ENCODE assay signal across 25 cellular contexts in the genomic region with DNA sequence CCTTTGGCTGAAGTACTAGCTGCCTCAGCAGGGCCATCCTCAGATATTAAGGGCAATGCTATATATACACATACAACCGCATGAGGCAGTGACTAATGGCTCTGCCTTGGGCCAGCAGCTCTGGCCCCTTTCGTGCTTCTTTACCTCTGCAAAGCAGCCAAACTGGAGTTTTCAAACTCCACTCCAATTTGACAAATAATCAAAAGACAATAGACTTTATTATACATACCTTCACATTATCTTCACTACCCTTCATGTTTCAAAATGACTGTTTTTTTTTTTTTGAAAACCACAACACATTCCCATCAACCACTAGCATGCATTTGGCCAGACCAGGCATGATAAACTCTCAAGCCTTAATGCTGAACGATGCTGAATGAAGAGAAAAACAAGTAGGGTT.
DNase-seq lines count a peak whose midpoint lies in the region; ATAC-seq and TF ChIP-seq lines count a peak whose summit lies in the region.
"Had no signal": no experiment of that assay in that cellular context is flagged by ENCODE, and none has a peak within 500 bp of the region (broad histone marks: within the 10 kb centered on the region; RNA-seq: fewer than 3 reads in every experiment).

No MANE protein-coding gene starts in this region.

- H3K36me3 Mint-ChIP-seq in WTC11, result no peaks in the 10 kb centered on the region
- H3K36me3 Mint-ChIP-seq: immature natural killer cell had no signal

- TF ChIP-seq CTCF in AG09309 (IDR thresholded peaks at IDR 0.05; ENCODE audit: control insufficient read depth, insufficient read depth, low read depth, low read length, missing control alignments) (no peak), WTC11 (IDR thresholded peaks at IDR 0.05) (no peak)

- POLR2A ChIA-PET in WTC11 (lab: Charles Lee), result no interaction called here

- CTCF ChIA-PET in WTC11 (lab: Charles Lee), result no interaction called here

- H3K4me1 Mint-ChIP-seq in WTC11, result peaks cover 37% of the 10 kb centered on the region
- H3K4me1 Mint-ChIP-seq: CD14-positive monocyte, immature natural killer cell had no signal

- H3K9me3 Mint-ChIP-seq in WTC11, result no peaks in the 10 kb centered on the region
- H3K9me3 Mint-ChIP-seq: CD14-positive monocyte; dendritic cell treated with granulocyte-macrophage colony-stimulating factor and Interleukin-4, amounts not matched to agents 40 ng/mL and 50 ng/mL, for 4 days; immature natural killer cell; T-helper 1 cell treated with Interleukin-12 subunit alpha and Interleukin-12 subunit beta and Interleukin-4 antibody, amounts not matched to agents 30 μg/mL and 1 μg/mL, for 36 hours had no signal

- DNase-seq in AG09309 (ENCODE audit: low read depth) (peak; percentile 53), HCEC 1CT (peak; percentile 1), amniotic epithelial cell (ENCODE audit: low read depth) (peak; percentile 76), glomerular visceral epithelial cell (ENCODE audit: extremely low spot score) (peak; percentile 45), WTC11 (ENCODE audit: low spot score) (no peak), cerebellar cortex (ENCODE audit: low spot score) (no peak), NCI-H2227 treated with DMSO at 0.1 percent for 48 hours (lab: John Stamatoyannopoulos, UW) (no peak)
- DNase-seq in activated naive CD4-positive, alpha-beta T cell treated with Interleukin-2 at 50 U/mL for 16 hours, result no peak
- DNase-seq: activated CD4-positive, alpha-beta T cell treated with anti-CD3 and anti-CD28 coated beads for 48 hours; immature natural killer cell; Karpas-422; left ventricle myocardium inferior; midbrain; NCI-H1092; NCI-H2029 treated with DMSO at 0.1 percent for 48 hours; NCI-H446 treated with DMSO at 0.1 percent for 48 hours; PC-3; right lobe of liver; SJCRH30; stimulated activated CD4-positive, alpha-beta T cell treated with anti-CD3 and anti-CD28 coated beads, Interleukin-15, amount 100 ng/mL, for 24 hours; upper lobe of right lung had no signal

- H3K4me3 ChIP-seq in AG09309 (ENCODE audit: control insufficient read depth, low read depth, low read length), result no peak overlapping the region
- H3K4me3 ChIP-seq: cardiac muscle cell, left ventricle myocardium inferior, right lobe of liver, SJCRH30, upper lobe of right lung had no signal

- no peak overlapping the region for H3K27ac Mint-ChIP-seq in WTC11
- H3K27ac Mint-ChIP-seq: CD14-positive monocyte; dendritic cell treated with granulocyte-macrophage colony-stimulating factor and Interleukin-4, amounts not matched to agents 40 ng/mL and 50 ng/mL, for 4 days; T-helper 1 cell treated with Interleukin-12 subunit alpha and Interleukin-12 subunit beta and Interleukin-4 antibody, amounts not matched to agents 30 μg/mL and 1 μg/mL, for 36 hours had no signal

- peaks cover 9% of the 10 kb centered on the region; the same call in 1 of the 2 replicates for H3K27me3 Mint-ChIP-seq in WTC11 (ENCODE audit: low read depth)
- H3K27me3 Mint-ChIP-seq: dendritic cell treated with granulocyte-macrophage colony-stimulating factor and Interleukin-4, amounts not matched to agents 40 ng/mL and 50 ng/mL, for 4 days had no signal

- ATAC-seq in WTC11, result no peak
- ATAC-seq: PC-3, right lobe of liver, upper lobe of right lung had no signal

- H3K4me3 Mint-ChIP-seq in WTC11, result no peak overlapping the region
- H3K4me3 Mint-ChIP-seq: CD14-positive monocyte; dendritic cell treated with granulocyte-macrophage colony-stimulating factor and Interleukin-4, amounts not matched to agents 40 ng/mL and 50 ng/mL, for 4 days; immature natural killer cell; T-helper 1 cell treated with Interleukin-12 subunit alpha and Interleukin-12 subunit beta and Interleukin-4 antibody, amounts not matched to agents 30 μg/mL and 1 μg/mL, for 36 hours had no signal

TF ChIP-seq in WTC11, 78 proteins besides CTCF, POLR2A, EP300 and RAD21:
- TF ChIP-seq ZNF263 (CRISPR knock-in tag; IDR thresholded peaks at IDR 0.05; ENCODE audit: low read depth), result no peak
- TF ChIP-seq PREB (CRISPR knock-in tag; IDR thresholded peaks at IDR 0.05; ENCODE audit: borderline replicate concordance), result no peak
- TF ChIP-seq JUN (CRISPR knock-in tag; IDR thresholded peaks at IDR 0.05), result no peak
- TF ChIP-seq ZNF416 (CRISPR knock-in tag; IDR thresholded peaks at IDR 0.05), result no peak
- TF ChIP-seq IRF1 (CRISPR knock-in tag; IDR thresholded peaks at IDR 0.05), result no peak

Comparison
In these comparisons a context has a peak if more than half of its experiments do, and no peak if none do; other contexts are left out.
1. DNase-seq: peak in AG09309 (single experiment), HCEC 1CT (single experiment), amniotic epithelial cell (single experiment) and glomerular visceral epithelial cell (single experiment); none in WTC11 (single experiment), activated naive CD4-positive, alpha-beta T cell treated with Interleukin-2 at 50 U/mL for 16 hours (single experiment), cerebellar cortex (single experiment) and NCI-H2227 treated with DMSO at 0.1 percent for 48 hours (single experiment).